In the genomic region with DNA sequence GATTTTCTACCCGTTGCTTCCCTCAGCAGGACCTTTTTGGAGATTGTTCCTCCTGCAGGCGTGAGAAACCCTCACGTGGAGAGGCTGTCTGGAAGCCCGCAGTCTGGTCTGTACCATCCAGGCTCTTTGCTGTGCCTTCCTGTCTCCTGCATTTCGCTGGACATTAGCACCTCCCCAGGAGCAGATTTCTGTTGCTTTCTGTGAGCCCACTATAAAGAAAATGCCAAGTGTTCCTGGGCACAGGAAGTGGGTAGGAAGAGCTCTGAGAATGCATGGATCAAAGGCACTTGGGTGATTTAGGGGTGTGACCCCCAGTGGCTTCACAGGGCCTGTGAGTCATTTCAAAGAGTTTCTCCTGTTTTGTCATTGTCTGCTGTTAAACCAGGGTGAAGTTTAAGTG, we compare ENCODE assay signal across 9 cellular contexts. TPM values are rescaled to one million over a fixed set of nuclear protein-coding genes. Genes with fewer than 3 reads are reported as not detected.
DNase-seq lines count a peak whose midpoint lies in the region; ATAC-seq, FAIRE-seq and TF ChIP-seq lines count a peak whose summit lies in the region.
"Had no signal": no experiment of that assay in that cellular context is flagged by ENCODE, and none has a peak within 500 bp of the region (broad histone marks: within the 10 kb centered on the region; RNA-seq: fewer than 3 reads in every experiment).

No MANE protein-coding gene starts in this region.

- peak overlapping the region; percentile 14 for H3K27ac ChIP-seq in temporal lobe (ENCODE audit: low read depth, low read length)
- H3K27ac ChIP-seq in CD8-positive, alpha-beta memory T cell (ENCODE audit: low read depth, low read length) = no peak overlapping the region

- POLR2A ChIA-PET in CD8-positive, alpha-beta memory T cell (lab: Charles Lee) = no interaction called here

- peaks cover 70% of the 10 kb centered on the region for H3K36me3 Mint-ChIP-seq in brain
- H3K36me3 Mint-ChIP-seq in CD8-positive, alpha-beta memory T cell = peaks cover 0 to 14% (median 1%) of the 10 kb centered on the region in 3 donors

- peak overlapping the region; percentile 39 to 89 (median 76) for H3K27ac Mint-ChIP-seq in brain
- no peak overlapping the region for H3K27ac Mint-ChIP-seq in CD8-positive, alpha-beta memory T cell

- DNase-seq in HTR-8/SVneo (ENCODE audit: insufficient read length, low spot score) (peak; percentile 48), hepatic stellate cell (ENCODE audit: low spot score) (peak; percentile 43), HT-29 (ENCODE audit: low spot score) (no peak), NCI-H187 treated with DMSO at 0.1 percent for 48 hours (lab: John Stamatoyannopoulos, UW) (no peak)
- no peak for DNase-seq in CD8-positive, alpha-beta memory T cell
- DNase-seq: RPMI8226 had no signal

- peaks cover 2% of the 10 kb centered on the region for H3K27me3 Mint-ChIP-seq in brain
- H3K27me3 Mint-ChIP-seq in CD8-positive, alpha-beta memory T cell = peaks cover 0 to 6% of the 10 kb centered on the region in 2 donors

- no peaks in the 10 kb centered on the region for H3K36me3 ChIP-seq in CD8-positive, alpha-beta memory T cell (ENCODE audit: insufficient read depth, low read length)

- TF ChIP-seq CTCF in brain (conservative IDR thresholded peaks at IDR 0.05) = no peak

- no peak for FAIRE-seq in HTR-8/SVneo (lab: Jason Lieb, UNC)

- H3K4me3 Mint-ChIP-seq in brain = no peak overlapping the region
- no peak overlapping the region for H3K4me3 Mint-ChIP-seq in CD8-positive, alpha-beta memory T cell

- H3K4me3 ChIP-seq in CD8-positive, alpha-beta memory T cell (ENCODE audit: low read length) = no peak overlapping the region

- H3K4me1 ChIP-seq in CD8-positive, alpha-beta memory T cell (ENCODE audit: insufficient read depth, low read length) = no peaks in the 10 kb centered on the region

- H3K9me3 ChIP-seq in CD8-positive, alpha-beta memory T cell (ENCODE audit: low read length) = no peaks in the 10 kb centered on the region

- CTCF ChIA-PET in CD8-positive, alpha-beta memory T cell (lab: Charles Lee) = no interaction called here

- ATAC-seq in HG03135 (IDR thresholded peaks at IDR 0.05; ENCODE audit: unreplicated experiment) = no peak

- peaks cover 10 to 32% (median 14%) of the 10 kb centered on the region in 5 experiments for H3K9me3 Mint-ChIP-seq in brain
- H3K9me3 Mint-ChIP-seq in CD8-positive, alpha-beta memory T cell = peaks cover 0 to 8% (median 3%) of the 10 kb centered on the region in 5 donors

- H3K4me1 Mint-ChIP-seq in brain = peaks cover 59% of the 10 kb centered on the region
- H3K4me1 Mint-ChIP-seq in CD8-positive, alpha-beta memory T cell = no peaks in the 10 kb centered on the region

- H3K27me3 ChIP-seq in CD8-positive, alpha-beta memory T cell (ENCODE audit: insufficient read depth, low read length, poor library complexity, severe bottlenecking) = no peaks in the 10 kb centered on the region

RNA-seq across cellular contexts. Expression of a gene that starts 27.3 kb away (rescaled TPM):
- polyA plus RNA-seq in brain (ENCODE audit: insufficient read depth, low read depth, low replicate concordance) = 128 TPM
- 361 TPM for total RNA-seq in temporal lobe
- total RNA-seq in CD8-positive, alpha-beta memory T cell = 10 to 100 TPM; 38.4 to 38.5 TPM
- polyA plus RNA-seq in CD8-positive, alpha-beta memory T cell = 49.2 TPM
- 138 and 141 TPM in 2 replicates for total RNA-seq in HT-29 (2014; rRNA removed; shearing (Covaris generic))

Comparison
In these comparisons a context has a peak if more than half of its experiments do, and no peak if none do; other contexts are left out.
1. DNase-seq: peak in HTR-8/SVneo (single experiment) and hepatic stellate cell (single experiment); none in CD8-positive, alpha-beta memory T cell (0 of 5), HT-29 (single experiment) and NCI-H187 treated with DMSO at 0.1 percent for 48 hours (single experiment).
2. H3K27ac Mint-ChIP-seq: peak in brain (5 of 5); none in CD8-positive, alpha-beta memory T cell (0 of 8).